ENCODE assay signal across 1 cellular context in genomic region chr3:178520436-178520835, GRCh38.
TF ChIP-seq lines count a peak whose summit lies in the region.

No MANE protein-coding gene starts in this region.

TF ChIP-seq in GM12878, 131 proteins besides CTCF, POLR2A, EP300 and RAD21:
- no peak for TF ChIP-seq GABPA (IDR thresholded peaks at IDR 0.05; ENCODE audit: low read depth)
